ENCODE assay signal across 18 cellular contexts in genomic region chr3:8423307-8423706, GRCh38.
"Had no signal": no experiment of that assay in that cellular context is flagged by ENCODE, and none has a peak within 500 bp of the region (broad histone marks: within the 10 kb centered on the region; RNA-seq: fewer than 3 reads in every experiment).

No MANE protein-coding gene starts in this region.

- DNase-seq: activated B cell treated with CpG ODN at 0.5 μM for 24 hours; activated CD4-positive, alpha-beta memory T cell treated with anti-CD3 and anti-CD28 coated beads for 36 hours; activated CD4-positive, alpha-beta T cell treated with anti-CD3 and anti-CD28 coated beads for 4 hours; activated gamma-delta T cell treated with Interleukin-2 at 50 U/mL for 16 hours; activated T-cell treated with anti-CD3 and anti-CD28 coated beads for 4 hours; adrenal gland; effector CD8-positive, alpha-beta T cell; esophagus squamous epithelium; left ventricle myocardium superior; nephron progenitor cell; occipital lobe; right cardiac atrium; transverse colon had no signal

- H3K4me3 ChIP-seq: adrenal gland, esophagus squamous epithelium, skin epidermis, transverse colon, vagina had no signal

- FAIRE-seq: bronchial epithelial cell, endothelial cell of umbilical vein had no signal

- ATAC-seq: activated naive CD4-positive, alpha-beta T cell treated with anti-CD3 and anti-CD28 coated beads, Interleukin-2, amount 50 U/mL, for 72 hours; left ventricle myocardium superior; right cardiac atrium had no signal
